Comparison of ENCODE assay signal across 14 cellular contexts in genomic region chr4:169059294-169060201, GRCh38. TPM values are rescaled to one million over a fixed set of nuclear protein-coding genes. Genes with fewer than 3 reads are reported as not detected.
A peak's percentile ranks its signal among the peaks of the same experiment; 100 is the strongest.
DNase-seq lines count a peak whose midpoint lies in the region; ATAC-seq, FAIRE-seq and TF ChIP-seq lines count a peak whose summit lies in the region.
"Had no signal": no experiment of that assay in that cellular context is flagged by ENCODE, and none has a peak within 500 bp of the region (broad histone marks: within the 10 kb centered on the region; RNA-seq: fewer than 3 reads in every experiment).

No MANE protein-coding gene starts in this region.

- H3K4me3 Mint-ChIP-seq in stimulated activated naive CD8-positive, alpha-beta T cell treated with anti-CD3 and anti-CD28 coated beads, Interleukin-15, amount 100 ng/mL, for 72 hours, result no peak overlapping the region
- H3K4me3 Mint-ChIP-seq: activated CD4-positive, alpha-beta T cell treated with anti-CD3 and anti-CD28 coated beads, Interleukin-2, amount 10 ng/mL, durations not matched to agents 24 days and 14 days; CD4-positive, alpha-beta T cell had no signal

- DNase-seq in GM03348 (ENCODE audit: low spot score) (peak; percentile 68), dermis microvascular lymphatic vessel endothelial cell (ENCODE audit: low read depth in 2 of 2) (peak; percentile 54 to 78), kidney (no peak), islet precursor cell (no peak)
- no peak for DNase-seq in stimulated activated naive CD8-positive, alpha-beta T cell treated with anti-CD3 and anti-CD28 coated beads, Interleukin-15, amount 100 ng/mL, for 72 hours
- no peak for DNase-seq in activated CD8-positive, alpha-beta memory T cell treated with anti-CD3 and anti-CD28 coated beads, Interleukin-2, amount 50 U/mL, for 48 hours
- no peak for DNase-seq in effector CD4-positive, alpha-beta T cell
- DNase-seq: activated CD4-positive, alpha-beta T cell treated with anti-CD3 and anti-CD28 coated beads, Interleukin-2, amount 10 ng/mL, durations not matched to agents 24 days and 14 days; activated naive CD4-positive, alpha-beta T cell treated with anti-CD3 and anti-CD28 coated beads, Interleukin-2, amount 50 U/mL, for 16 hours; CD4-positive, alpha-beta T cell; MM.1S; NCI-H510A treated with DMSO at 0.1 percent for 48 hours; SHP77 treated with DMSO at 0.1 percent for 48 hours had no signal

- peak overlapping the region; percentile 29 to 50 for H3K27ac ChIP-seq in kidney (ENCODE audit: low read depth in 2 of 2, low read length in 2 of 2)
- peak overlapping the region; percentile 37 for H3K27ac ChIP-seq in stomach smooth muscle (ENCODE audit: low read length)

- TF ChIP-seq CTCF in kidney (IDR thresholded peaks at IDR 0.05; ENCODE audit: borderline replicate concordance, extremely low read depth, insufficient read depth), result no peak

- H3K9me3 ChIP-seq in kidney (ENCODE audit: control insufficient read depth in 1 of 2, low read length in 2 of 2) (no peaks in the 10 kb centered on the region), stomach smooth muscle (ENCODE audit: control insufficient read depth in 2 of 2, low read length in 2 of 2) (no peaks in the 10 kb centered on the region)

- H3K4me3 ChIP-seq in kidney (ENCODE audit: low read length in 2 of 2), result no peak overlapping the region
- peak overlapping the region in 1 of 2 donors; percentile 57 for H3K4me3 ChIP-seq in stomach smooth muscle (ENCODE audit: low read length in 2 of 2)

- no peaks in the 10 kb centered on the region for H3K36me3 ChIP-seq in kidney (ENCODE audit: control insufficient read depth in 1 of 2, insufficient read depth in 2 of 2, low read length in 2 of 2)
- H3K36me3 ChIP-seq in stomach smooth muscle (ENCODE audit: control insufficient read depth in 2 of 2, insufficient read depth in 2 of 2, low read length in 2 of 2), result no peaks in the 10 kb centered on the region

- H3K27ac Mint-ChIP-seq in stimulated activated naive CD8-positive, alpha-beta T cell treated with anti-CD3 and anti-CD28 coated beads, Interleukin-15, amount 100 ng/mL, for 72 hours, result no peak overlapping the region
- H3K27ac Mint-ChIP-seq: activated CD4-positive, alpha-beta T cell treated with anti-CD3 and anti-CD28 coated beads, Interleukin-2, amount 10 ng/mL, durations not matched to agents 24 days and 14 days; CD4-positive, alpha-beta T cell had no signal

- no peaks in the 10 kb centered on the region for H3K27me3 ChIP-seq in stomach smooth muscle (ENCODE audit: control insufficient read depth in 1 of 2, insufficient read depth in 2 of 2, low read length in 2 of 2)

- H3K9me3 Mint-ChIP-seq in stimulated activated naive CD8-positive, alpha-beta T cell treated with anti-CD3 and anti-CD28 coated beads, Interleukin-15, amount 100 ng/mL, for 72 hours, result no peaks in the 10 kb centered on the region
- H3K9me3 Mint-ChIP-seq: activated CD4-positive, alpha-beta T cell treated with anti-CD3 and anti-CD28 coated beads, Interleukin-2, amount 10 ng/mL, durations not matched to agents 24 days and 14 days; CD4-positive, alpha-beta T cell had no signal

- FAIRE-seq in kidney (lab: Jason Lieb, UNC), result no peak

- H3K4me1 Mint-ChIP-seq in stimulated activated naive CD8-positive, alpha-beta T cell treated with anti-CD3 and anti-CD28 coated beads, Interleukin-15, amount 100 ng/mL, for 72 hours, result no peaks in the 10 kb centered on the region
- H3K4me1 Mint-ChIP-seq: activated CD4-positive, alpha-beta T cell treated with anti-CD3 and anti-CD28 coated beads, Interleukin-2, amount 10 ng/mL, durations not matched to agents 24 days and 14 days had no signal

- ATAC-seq in stimulated activated naive CD8-positive, alpha-beta T cell treated with anti-CD3 and anti-CD28 coated beads, Interleukin-15, amount 100 ng/mL, for 72 hours, result no peak

- intact Hi-C loops in kidney (cut with DNase I), result no loop called here

- H3K9ac ChIP-seq in kidney (ENCODE audit: low read length in 2 of 2) (no peak overlapping the region), stomach smooth muscle (ENCODE audit: low read length in 2 of 2) (peak overlapping the region in 1 of 2 donors; percentile 36)

- H3K27me3 Mint-ChIP-seq in stimulated activated naive CD8-positive, alpha-beta T cell treated with anti-CD3 and anti-CD28 coated beads, Interleukin-15, amount 100 ng/mL, for 72 hours, result no peaks in the 10 kb centered on the region
- H3K27me3 Mint-ChIP-seq: activated CD4-positive, alpha-beta T cell treated with anti-CD3 and anti-CD28 coated beads, Interleukin-2, amount 10 ng/mL, durations not matched to agents 24 days and 14 days had no signal

- peaks cover 0 to 2% of the 10 kb centered on the region in 2 donors for H3K4me1 ChIP-seq in kidney (ENCODE audit: control insufficient read depth in 1 of 2, insufficient read depth in 1 of 2, low read depth in 1 of 2, low read length in 2 of 2)
- peaks cover 13% of the 10 kb centered on the region for H3K4me1 ChIP-seq in stomach smooth muscle (ENCODE audit: control insufficient read depth, insufficient read depth, low read length)

RNA-seq across cellular contexts. Expression of gene CBR4, which starts 49.5 kb away (rescaled TPM):
- total RNA-seq in dermis microvascular lymphatic vessel endothelial cell (10.5 and 12.7 TPM in 2 replicates), kidney (28.6 TPM)
- 24.1 TPM for polyA plus RNA-seq in kidney (ENCODE audit: insufficient read depth, low read depth, low replicate concordance)

Comparison
In these comparisons a context has a peak if more than half of its experiments do, and no peak if none do; other contexts are left out.
1. DNase-seq: peak in GM03348 (single experiment) and dermis microvascular lymphatic vessel endothelial cell (2 of 2); none in kidney (single experiment), stimulated activated naive CD8-positive, alpha-beta T cell treated with anti-CD3 and anti-CD28 coated beads, Interleukin-15, amount 100 ng/mL, for 72 hours (0 of 2), activated CD8-positive, alpha-beta memory T cell treated with anti-CD3 and anti-CD28 coated beads, Interleukin-2, amount 50 U/mL, for 48 hours (single experiment), effector CD4-positive, alpha-beta T cell (single experiment) and islet precursor cell (single experiment).